In the genomic region with DNA sequence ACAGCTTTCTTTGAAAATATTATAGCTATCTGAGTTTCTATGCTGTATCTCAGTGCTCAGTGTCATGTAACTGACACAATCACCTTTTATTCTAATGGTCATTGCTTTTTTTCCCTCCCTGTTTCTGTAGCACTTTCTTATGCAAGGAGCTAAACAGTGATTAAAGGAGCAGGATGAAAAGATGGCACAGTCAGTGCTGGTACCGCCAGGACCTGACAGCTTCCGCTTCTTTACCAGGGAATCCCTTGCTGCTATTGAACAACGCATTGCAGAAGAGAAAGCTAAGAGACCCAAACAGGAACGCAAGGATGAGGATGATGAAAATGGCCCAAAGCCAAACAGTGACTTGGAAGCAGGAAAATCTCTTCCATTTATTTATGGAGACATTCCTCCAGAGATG, we compare ENCODE assay signal across 37 cellular contexts. TPM values are rescaled to one million over a fixed set of nuclear protein-coding genes. Genes with fewer than 3 reads are reported as not detected.
"Had no signal": no experiment of that assay in that cellular context is flagged by ENCODE, and none has a peak within 500 bp of the region (broad histone marks: within the 10 kb centered on the region; RNA-seq: fewer than 3 reads in every experiment).

No MANE protein-coding gene starts in this region.

- ATAC-seq: activated CD8-positive, alpha-beta T cell treated with anti-CD3 and anti-CD28 coated beads for 36 hours; activated T-cell treated with anti-CD3 and anti-CD28 coated beads, Interleukin-2, amount 50 U/mL, for 72 hours; activated T-helper 17 cell treated with anti-CD3 and anti-CD28 coated beads, Interleukin-2, amount 50 U/mL, for 72 hours; PC-3 had no signal

- H3K9me3 ChIP-seq: breast epithelium, Peyer's patch, SJSA1 had no signal

- DNase-seq: activated B cell treated with CpG ODN at 0.5 μM for 24 hours; activated CD4-positive, alpha-beta T cell treated with anti-CD3 and anti-CD28 coated beads for 4 hours; activated CD4-positive, CD25-positive, alpha-beta regulatory T cell treated with anti-CD3 and anti-CD28 coated beads, Interleukin-2, amount 50 U/mL, for 72 hours; activated CD8-positive, alpha-beta T cell treated with anti-CD3 and anti-CD28 coated beads for 36 hours; activated effector memory CD4-positive, alpha-beta T cell treated with anti-CD3 and anti-CD28 coated beads, Interleukin-2, amount 50 U/mL, for 16 hours; activated naive CD4-positive, alpha-beta T cell; activated naive CD4-positive, alpha-beta T cell treated with anti-CD3 and anti-CD28 coated beads, Interleukin-2, amount 50 U/mL, for 16 hours; activated naive CD8-positive, alpha-beta T cell treated with anti-CD3 and anti-CD28 coated beads for 36 hours; activated T-cell treated with anti-CD3 and anti-CD28 coated beads, Interleukin-2, amount 50 U/mL, for 1 hour; activated T-cell treated with anti-CD3 and anti-CD28 coated beads, Interleukin-2, amount 50 U/mL, for 72 hours; amniotic stem cell; aorta; Karpas-422; MM.1S; MV-4-11; NCI-H1092; NCI-H1436 treated with DMSO at 0.1 percent for 48 hours; NCI-H1694 treated with DMSO at 0.1 percent for 48 hours; NCI-H2029; NCI-H2171; NCI-H510A; NCI-H526; NCI-H748 treated with DMSO at 0.1 percent for 48 hours; NK-92 treated with Interleukin-12 subunit alpha and Interleukin-12 subunit beta, amount 100 ng/mL, for 24 hours; PC-3; Peyer's patch; RPMI8226; SHP77 treated with DMSO at 0.1 percent for 48 hours; SW 1271; T-helper 1 cell; T-helper 2 cell; T-helper 9 cell had no signal

- H3K36me3 ChIP-seq: breast epithelium, Peyer's patch, SJSA1 had no signal

- H3K4me1 ChIP-seq: breast epithelium, Peyer's patch, SJSA1 had no signal

- H3K4me3 ChIP-seq: Peyer's patch, SJSA1 had no signal

- H3K27ac ChIP-seq: breast epithelium, Peyer's patch, SJSA1, VCaP had no signal

- H3K27me3 ChIP-seq: breast epithelium, Peyer's patch, SJSA1 had no signal

RNA-seq across cellular contexts. Expression of gene SCN2A, which starts 56.4 kb away (rescaled TPM):
- total RNA-seq: activated CD8-positive, alpha-beta memory T cell treated with anti-CD3 and anti-CD28 coated beads for 36 hours; activated CD8-positive, alpha-beta T cell treated with anti-CD3 and anti-CD28 coated beads for 36 hours had no signal
